ENCODE assay signal across 7 cellular contexts in the genomic region with DNA sequence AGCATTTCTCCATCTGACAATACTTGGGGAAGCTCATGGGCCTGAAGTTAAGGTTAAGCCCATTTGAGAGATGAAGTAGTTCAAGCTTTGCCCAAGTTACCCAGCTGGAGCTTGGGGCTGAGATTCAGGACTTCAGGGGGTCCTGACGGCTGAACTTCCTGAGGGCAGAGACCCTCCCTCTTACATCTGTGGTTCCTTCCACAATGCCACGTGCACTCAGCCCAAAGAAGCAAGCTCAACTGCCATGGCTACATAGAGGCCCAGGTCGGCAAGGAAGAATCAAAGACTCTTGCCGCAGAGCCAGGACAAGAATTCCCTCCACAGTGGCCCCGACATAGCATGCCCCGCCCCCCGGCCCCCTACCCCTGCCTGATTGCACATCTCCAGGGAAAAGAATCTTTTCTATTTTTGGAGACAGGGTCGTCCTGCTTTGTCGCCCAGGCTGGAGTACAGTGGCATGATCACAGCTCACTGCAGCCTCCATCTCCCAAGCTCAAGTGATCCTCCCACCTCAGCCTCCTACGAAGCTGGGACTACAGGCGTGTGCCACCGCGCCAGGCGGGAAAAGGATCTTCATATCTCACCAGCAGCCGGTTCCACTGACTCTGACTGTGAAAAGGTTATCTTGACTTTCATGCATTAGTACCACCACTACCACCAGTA. TPM values are rescaled to one million over a fixed set of nuclear protein-coding genes. Genes with fewer than 3 reads are reported as not detected.
DNase-seq lines count a peak whose midpoint lies in the region; ATAC-seq, FAIRE-seq and TF ChIP-seq lines count a peak whose summit lies in the region.

No MANE protein-coding gene starts in this region.

- no peak overlapping the region for H3K9ac ChIP-seq in HUES6 (ENCODE audit: low read length)
- H3K9ac ChIP-seq in iPS-20b (ENCODE audit: low read depth, low read length): peak overlapping the region; percentile 63; the same call in 1 of the 2 replicates

- H3K36me3 ChIP-seq in HUES6 (ENCODE audit: control insufficient read depth, insufficient read depth, low read length): peaks cover 22% of the 10 kb centered on the region
- peaks cover 17% of the 10 kb centered on the region; the same call in 1 of the 2 replicates for H3K36me3 ChIP-seq in iPS-20b (ENCODE audit: insufficient read depth, low read depth, low read length)

- H3K4me1 ChIP-seq in HUES6 (ENCODE audit: control insufficient read depth, insufficient read depth, low read length): peaks cover 17% of the 10 kb centered on the region
- H3K4me1 ChIP-seq in iPS-20b (ENCODE audit: insufficient read depth, low read length): peaks cover 8% of the 10 kb centered on the region

- H3K36me3 Mint-ChIP-seq in activated T-helper 2 cell treated with anti-CD3 and anti-CD28 coated beads, Interferon-gamma antibody, Interleukin-2, Interleukin-4, amounts not matched to agents 10 μg/mL and 5 μg/mL and 100 μg/mL, durations not matched to agents 14 hours and 24 hours and 36 hours (ENCODE audit: low read depth): peaks cover 71% of the 10 kb centered on the region
- H3K36me3 Mint-ChIP-seq in stimulated activated memory B cell treated with anti-CD40 and anti-IgM and Interleukin-4, amounts not matched to agents 10 μg/mL and 1 μg/mL and 100 μg/mL, for 72 hours: peaks cover 20% of the 10 kb centered on the region

- H3K9me3 Mint-ChIP-seq in activated T-helper 2 cell treated with anti-CD3 and anti-CD28 coated beads, Interferon-gamma antibody, Interleukin-2, Interleukin-4, amounts not matched to agents 10 μg/mL and 5 μg/mL and 100 μg/mL, durations not matched to agents 14 hours and 24 hours and 36 hours: no peaks in the 10 kb centered on the region
- H3K9me3 Mint-ChIP-seq in stimulated activated memory B cell treated with anti-CD40 and anti-IgM and Interleukin-4, amounts not matched to agents 10 μg/mL and 1 μg/mL and 100 μg/mL, for 72 hours: no peaks in the 10 kb centered on the region

- H3K4me3 ChIP-seq in HUES6 (ENCODE audit: low read depth, low read length) (peak overlapping the region; percentile 34), iPS-20b (ENCODE audit: low read length) (peak overlapping the region; percentile 62; the same call in 1 of the 2 replicates)

- H3K27ac ChIP-seq in HUES6 (ENCODE audit: low read depth, low read length) (no peak overlapping the region), iPS-20b (ENCODE audit: low read length) (no peak overlapping the region)

- ATAC-seq in stimulated activated memory B cell treated with anti-CD40 and anti-IgM and Interleukin-4, amounts not matched to agents 10 μg/mL and 1 μg/mL and 100 μg/mL, for 72 hours: no peak
- ATAC-seq in GM18868 (IDR thresholded peaks at IDR 0.05; ENCODE audit: unreplicated experiment): no peak

- intact Hi-C loops in activated T-helper 2 cell treated with anti-CD3 and anti-CD28 coated beads, Interferon-gamma antibody, Interleukin-2, Interleukin-4, amounts not matched to agents 10 μg/mL and 5 μg/mL and 100 μg/mL, durations not matched to agents 14 hours and 24 hours and 36 hours (cut with micrococcal nuclease): loop anchor here (1.0 to 2.0 kb wide), 3 partner anchors 8 to 59 kb away; a partner anchor contains a TSS

- no peak for TF ChIP-seq POLR2A in GM12891 (IDR thresholded peaks at IDR 0.05; ENCODE audit: low read depth, low read length)

- no peaks in the 10 kb centered on the region for H3K27me3 Mint-ChIP-seq in activated T-helper 2 cell treated with anti-CD3 and anti-CD28 coated beads, Interferon-gamma antibody, Interleukin-2, Interleukin-4, amounts not matched to agents 10 μg/mL and 5 μg/mL and 100 μg/mL, durations not matched to agents 14 hours and 24 hours and 36 hours (ENCODE audit: low read depth)
- H3K27me3 Mint-ChIP-seq in stimulated activated memory B cell treated with anti-CD40 and anti-IgM and Interleukin-4, amounts not matched to agents 10 μg/mL and 1 μg/mL and 100 μg/mL, for 72 hours: no peaks in the 10 kb centered on the region

- H3K4me3 Mint-ChIP-seq in activated T-helper 2 cell treated with anti-CD3 and anti-CD28 coated beads, Interferon-gamma antibody, Interleukin-2, Interleukin-4, amounts not matched to agents 10 μg/mL and 5 μg/mL and 100 μg/mL, durations not matched to agents 14 hours and 24 hours and 36 hours (ENCODE audit: low read depth): peak overlapping the region; percentile 55
- peak overlapping the region; percentile 79 for H3K4me3 Mint-ChIP-seq in stimulated activated memory B cell treated with anti-CD40 and anti-IgM and Interleukin-4, amounts not matched to agents 10 μg/mL and 1 μg/mL and 100 μg/mL, for 72 hours

- DNase-seq in activated T-helper 2 cell treated with anti-CD3 and anti-CD28 coated beads, Interferon-gamma antibody, Interleukin-2, Interleukin-4, amounts not matched to agents 10 μg/mL and 5 μg/mL and 100 μg/mL, durations not matched to agents 14 hours and 24 hours and 36 hours (ENCODE audit: low spot score): no peak
- DNase-seq in NCI-H524 (lab: John Stamatoyannopoulos, UW) (no peak), GM12891 (ENCODE audit: insufficient read length, low spot score) (no peak)

- peak overlapping the region; percentile 49 for H3K27ac Mint-ChIP-seq in activated T-helper 2 cell treated with anti-CD3 and anti-CD28 coated beads, Interferon-gamma antibody, Interleukin-2, Interleukin-4, amounts not matched to agents 10 μg/mL and 5 μg/mL and 100 μg/mL, durations not matched to agents 14 hours and 24 hours and 36 hours
- peak overlapping the region; percentile 79 for H3K27ac Mint-ChIP-seq in stimulated activated memory B cell treated with anti-CD40 and anti-IgM and Interleukin-4, amounts not matched to agents 10 μg/mL and 1 μg/mL and 100 μg/mL, for 72 hours

- H3K9me3 ChIP-seq in HUES6 (ENCODE audit: control insufficient read depth, insufficient read depth, low read depth, low read length) (no peaks in the 10 kb centered on the region), iPS-20b (ENCODE audit: insufficient read depth, low read depth, low read length) (no peaks in the 10 kb centered on the region)

- peaks cover 38% of the 10 kb centered on the region for H3K4me1 Mint-ChIP-seq in activated T-helper 2 cell treated with anti-CD3 and anti-CD28 coated beads, Interferon-gamma antibody, Interleukin-2, Interleukin-4, amounts not matched to agents 10 μg/mL and 5 μg/mL and 100 μg/mL, durations not matched to agents 14 hours and 24 hours and 36 hours (ENCODE audit: low read depth)
- H3K4me1 Mint-ChIP-seq in stimulated activated memory B cell treated with anti-CD40 and anti-IgM and Interleukin-4, amounts not matched to agents 10 μg/mL and 1 μg/mL and 100 μg/mL, for 72 hours: peaks cover 20% of the 10 kb centered on the region

- H3K27me3 ChIP-seq in HUES6 (ENCODE audit: control insufficient read depth, insufficient read depth, low read length): no peaks in the 10 kb centered on the region
- no peaks in the 10 kb centered on the region for H3K27me3 ChIP-seq in iPS-20b (ENCODE audit: insufficient read depth, low read length)

- FAIRE-seq in GM12891 (lab: Jason Lieb, UNC): no peak

TF ChIP-seq in GM12891, 5 proteins besides CTCF, POLR2A, EP300 and RAD21:
- TF ChIP-seq SPI1 (IDR thresholded peaks at IDR 0.05; ENCODE audit: low read depth, low read length): no peak
- TF ChIP-seq POLR2AphosphoS5 (IDR thresholded peaks at IDR 0.05; ENCODE audit: low read depth, low read length): no peak
- TF ChIP-seq PAX5 (IDR thresholded peaks at IDR 0.05; ENCODE audit: insufficient read depth, low read length, severe bottlenecking): no peak
- TF ChIP-seq TAF1 (IDR thresholded peaks at IDR 0.05; ENCODE audit: low read depth, low read length): no peak

RNA-seq across cellular contexts. Expression of a gene that starts 9.2 kb away (rescaled TPM):
- 167 and 170 TPM in 2 replicates for total RNA-seq in activated T-helper 2 cell treated with anti-CD3 and anti-CD28 coated beads, Interferon-gamma antibody, Interleukin-2, Interleukin-4, amounts not matched to agents 10 μg/mL and 5 μg/mL and 100 μg/mL, durations not matched to agents 14 hours and 24 hours and 36 hours
- polyA plus RNA-seq in GM12891 (2012; ENCODE audit: low read depth, missing spikeins): 65.4 TPM

RNA-seq across cellular contexts. Expression of a gene that starts 25.1 kb away (rescaled TPM):
- total RNA-seq in activated T-helper 2 cell treated with anti-CD3 and anti-CD28 coated beads, Interferon-gamma antibody, Interleukin-2, Interleukin-4, amounts not matched to agents 10 μg/mL and 5 μg/mL and 100 μg/mL, durations not matched to agents 14 hours and 24 hours and 36 hours: 61.8 and 67.9 TPM in 2 replicates
- 12.0 TPM for polyA plus RNA-seq in GM12891 (2012; ENCODE audit: low read depth, missing spikeins)

RNA-seq across cellular contexts. Expression of a gene that starts 58.8 kb away (rescaled TPM):
- total RNA-seq in activated T-helper 2 cell treated with anti-CD3 and anti-CD28 coated beads, Interferon-gamma antibody, Interleukin-2, Interleukin-4, amounts not matched to agents 10 μg/mL and 5 μg/mL and 100 μg/mL, durations not matched to agents 14 hours and 24 hours and 36 hours: 164 TPM in 2 replicates
- 107 TPM for polyA plus RNA-seq in GM12891 (2012; ENCODE audit: low read depth, missing spikeins)
